ENCODE assay signal across 28 cellular contexts in the genomic region with DNA sequence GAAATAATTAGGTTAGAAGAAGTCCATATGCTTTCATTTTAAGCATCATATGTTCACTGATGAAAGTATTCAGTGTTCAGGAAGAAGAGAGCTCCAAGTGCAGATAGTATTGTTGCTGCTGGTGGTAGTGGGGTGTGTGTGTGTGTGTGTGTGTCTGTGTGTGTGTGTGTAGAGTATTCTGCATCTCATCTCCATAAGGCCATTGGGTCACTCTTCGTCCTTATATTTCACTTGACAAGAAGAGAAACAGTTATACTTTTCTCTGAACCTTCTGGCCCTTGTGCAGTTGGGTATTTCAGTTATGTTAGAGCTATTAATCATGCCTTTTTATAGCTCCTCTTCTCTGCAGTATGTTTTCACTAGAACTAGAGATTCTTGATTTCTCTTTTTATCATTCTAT.
"Had no signal": no experiment of that assay in that cellular context is flagged by ENCODE, and none has a peak within 500 bp of the region (broad histone marks: within the 10 kb centered on the region; RNA-seq: fewer than 3 reads in every experiment).

No MANE protein-coding gene starts in this region.

- H3K9me3 Mint-ChIP-seq: natural killer cell treated with Interleukin-12 subunit alpha and Interleukin-12 subunit beta and Interleukin-15 and Interleukin-18, amount 100 ng/mL, for 72 hours; stimulated activated memory B cell treated with anti-CD40 and anti-IgM and Interleukin-4, amounts not matched to agents 10 μg/mL and 1 μg/mL and 100 μg/mL, for 72 hours; stimulated activated naive CD8-positive, alpha-beta T cell treated with anti-CD3 and anti-CD28 coated beads, Interleukin-15, amount 100 ng/mL, for 72 hours had no signal

- FAIRE-seq: keratinocyte had no signal

- H3K27me3 ChIP-seq: left lung, ovary, sigmoid colon, tibial nerve, upper lobe of left lung had no signal

- H3K4me1 ChIP-seq: left lung, lower lobe of right lung, prostate gland, sigmoid colon, tibial nerve, upper lobe of left lung had no signal

- H3K36me3 ChIP-seq: left lung, lower lobe of right lung, ovary, prostate gland, sigmoid colon, tibial nerve, upper lobe of left lung had no signal

- H3K4me3 ChIP-seq: left lung, lower lobe of right lung, mucosa of descending colon, ovary, prostate gland, sigmoid colon, smooth muscle cell, tibial nerve, upper lobe of left lung had no signal

- H3K4me2 ChIP-seq: smooth muscle cell had no signal

- H3K27ac Mint-ChIP-seq: naive thymus-derived CD4-positive, alpha-beta T cell; natural killer cell treated with Interleukin-12 subunit alpha and Interleukin-12 subunit beta and Interleukin-15 and Interleukin-18, amount 100 ng/mL, for 72 hours; stimulated activated memory B cell treated with anti-CD40 and anti-IgM and Interleukin-4, amounts not matched to agents 10 μg/mL and 1 μg/mL and 100 μg/mL, for 72 hours; stimulated activated naive CD8-positive, alpha-beta T cell treated with anti-CD3 and anti-CD28 coated beads, Interleukin-15, amount 100 ng/mL, for 72 hours had no signal

- H3K4me1 Mint-ChIP-seq: stimulated activated memory B cell treated with anti-CD40 and anti-IgM and Interleukin-4, amounts not matched to agents 10 μg/mL and 1 μg/mL and 100 μg/mL, for 72 hours; stimulated activated naive CD8-positive, alpha-beta T cell treated with anti-CD3 and anti-CD28 coated beads, Interleukin-15, amount 100 ng/mL, for 72 hours had no signal

- H3K9me3 ChIP-seq: left lung, lower lobe of right lung, mucosa of descending colon, ovary, prostate gland, sigmoid colon, upper lobe of left lung had no signal

- H3K27me3 Mint-ChIP-seq: naive thymus-derived CD4-positive, alpha-beta T cell; natural killer cell treated with Interleukin-12 subunit alpha and Interleukin-12 subunit beta and Interleukin-15 and Interleukin-18, amount 100 ng/mL, for 72 hours; stimulated activated memory B cell treated with anti-CD40 and anti-IgM and Interleukin-4, amounts not matched to agents 10 μg/mL and 1 μg/mL and 100 μg/mL, for 72 hours; stimulated activated naive CD8-positive, alpha-beta T cell treated with anti-CD3 and anti-CD28 coated beads, Interleukin-15, amount 100 ng/mL, for 72 hours had no signal

- H3K27ac ChIP-seq: left lung, lower lobe of right lung, ovary, prostate gland, sigmoid colon, tibial nerve, upper lobe of left lung had no signal

- H3K36me3 Mint-ChIP-seq: natural killer cell treated with Interleukin-12 subunit alpha and Interleukin-12 subunit beta and Interleukin-15 and Interleukin-18, amount 100 ng/mL, for 72 hours; stimulated activated memory B cell treated with anti-CD40 and anti-IgM and Interleukin-4, amounts not matched to agents 10 μg/mL and 1 μg/mL and 100 μg/mL, for 72 hours had no signal

- DNase-seq: hippocampal formation; kidney glomerular epithelial cell; left cardiac atrium; left lung; lower lobe of right lung; mammary epithelial cell; mesendoderm; midbrain; mucosa of descending colon; naive thymus-derived CD4-positive, alpha-beta T cell; ovary; retina; right cardiac atrium; sigmoid colon; stimulated activated CD4-positive, alpha-beta T cell treated with anti-CD3 and anti-CD28 coated beads, Interleukin-1b, Interleukin-23, amount 100 ng/mL, for 48 hours; stimulated activated CD4-positive, alpha-beta T cell treated with anti-CD3 and anti-CD28 coated beads, Interleukin-2, amount 100 ng/mL, for 48 hours; stimulated activated CD4-positive, alpha-beta T cell treated with anti-CD3 and anti-CD28 coated beads, Interleukin-4, amount 100 ng/mL, for 4 hours; stimulated activated CD8-positive, alpha-beta memory T cell treated with anti-CD3 and anti-CD28 coated beads, Interleukin-4, amount 100 ng/mL, for 48 hours; stimulated activated naive CD4-positive, alpha-beta T cell treated with Interleukin-2 at 50 U/mL for 16 hours; stimulated activated naive CD8-positive, alpha-beta T cell treated with anti-CD3 and anti-CD28 coated beads, Interleukin-15, amount 100 ng/mL, for 72 hours; substantia nigra; upper lobe of left lung had no signal

- H3K4me3 Mint-ChIP-seq: naive thymus-derived CD4-positive, alpha-beta T cell; natural killer cell treated with Interleukin-12 subunit alpha and Interleukin-12 subunit beta and Interleukin-15 and Interleukin-18, amount 100 ng/mL, for 72 hours; stimulated activated memory B cell treated with anti-CD40 and anti-IgM and Interleukin-4, amounts not matched to agents 10 μg/mL and 1 μg/mL and 100 μg/mL, for 72 hours; stimulated activated naive CD8-positive, alpha-beta T cell treated with anti-CD3 and anti-CD28 coated beads, Interleukin-15, amount 100 ng/mL, for 72 hours had no signal
